In genomic region chr13:41614671-41615519, GRCh38 we compare ENCODE assay signal across 16 cellular contexts.
A peak's percentile ranks its signal among the peaks of the same experiment; 100 is the strongest.
DNase-seq lines count a peak whose midpoint lies in the region; ATAC-seq, FAIRE-seq and TF ChIP-seq lines count a peak whose summit lies in the region.
"Had no signal": no experiment of that assay in that cellular context is flagged by ENCODE, and none has a peak within 500 bp of the region (broad histone marks: within the 10 kb centered on the region; RNA-seq: fewer than 3 reads in every experiment).

No MANE protein-coding gene starts in this region.

- CTCF ChIA-PET in endothelial cell of umbilical vein (lab: Charles Lee): interaction anchor here (0.8 to 2.2 kb wide), 9 partner anchors 28 to 230 kb away, joined by 3 to 22 read pairs (median 6); no protein-coding TSS in a partner anchor

- H4K5ac ChIP-seq in mesendoderm (ENCODE audit: low read length): no peak overlapping the region
- no peak overlapping the region for H4K5ac ChIP-seq in H9 (ENCODE audit: insufficient read length, low read depth, low read length)

- no peaks in the 10 kb centered on the region for H3K79me2 ChIP-seq in endothelial cell of umbilical vein (ENCODE audit: control insufficient read depth, insufficient read depth, low read length)
- no peaks in the 10 kb centered on the region for H3K79me2 ChIP-seq in mesendoderm (ENCODE audit: control insufficient read depth, insufficient read depth, low read length)
- no peaks in the 10 kb centered on the region for H3K79me2 ChIP-seq in H9 (ENCODE audit: insufficient read depth, low read length)

- TF ChIP-seq CTCF in RWPE2 (IDR thresholded peaks at IDR 0.05; ENCODE audit: poor library complexity, severe bottlenecking) (no peak), endothelial cell of umbilical vein (IDR thresholded peaks at IDR 0.05; ENCODE audit: extremely low read depth in 1 of 2, insufficient read depth in 1 of 2, low read depth in 1 of 2, low read length in 2 of 2) (no peak), upper lobe of left lung (IDR thresholded peaks at IDR 0.05) (no peak), H9 (conservative IDR thresholded peaks at IDR 0.05) (no peak)

- H4K91ac ChIP-seq in H9 (ENCODE audit: insufficient read length, low read depth, low read length): no peak overlapping the region

- no CpG with 5 or more reads among the region's 7 CpGs for WGBS in mesendoderm (ENCODE audit: extremely low coverage, insufficient coverage, low lambda C conversion rate)
- 73 to 79% methylated on average over 7 of the region's 7 CpGs for WGBS in upper lobe of left lung, 2 donors
- WGBS in H9 (ENCODE audit: extremely low coverage, insufficient read length, low lambda C conversion rate): no CpG with 5 or more reads among the region's 7 CpGs

- no TSS peak for BruUV-seq in endothelial cell of umbilical vein (replicated peaks; lab: Mats Ljungman, UMichigan)

- H3K27me3 Mint-ChIP-seq in H9 (ENCODE audit: low read depth) (no peaks in the 10 kb centered on the region), immature natural killer cell (ENCODE audit: low read depth in 3 of 3) (no peaks in the 10 kb centered on the region)
- H3K27me3 Mint-ChIP-seq: CD4-positive, alpha-beta memory T cell; stimulated activated naive CD8-positive, alpha-beta T cell treated with anti-CD3 and anti-CD28 coated beads, Interleukin-15, Interleukin-2, amounts not matched to agents 100 ng/mL and 50 ng/mL, for 24 hours had no signal

- no peak overlapping the region for H3K14ac ChIP-seq in H9 (ENCODE audit: insufficient read depth, low read length)

- no peak overlapping the region for H4K8ac ChIP-seq in mesendoderm (ENCODE audit: low read depth, low read length)
- H4K8ac ChIP-seq in H9 (replicated peaks; ENCODE audit: insufficient read length, low read depth, low read length): no peak overlapping the region

- H2BK15ac ChIP-seq in mesendoderm (replicated peaks; ENCODE audit: low read depth) (no peak overlapping the region), H9 (ENCODE audit: low read depth, low read length) (no peak overlapping the region)

- dilution Hi-C loops in endothelial cell of umbilical vein (cut with MboI; ENCODE audit: extremely low pct_ligation_motif_present, low sequenced_read_pairs): no loop called here

- no peak overlapping the region for H2BK20ac ChIP-seq in H9 (ENCODE audit: low read depth, low read length, poor library complexity, severe bottlenecking)

- POLR2A ChIA-PET in endothelial cell of umbilical vein (lab: Charles Lee): interaction anchor here (1.0 to 2.2 kb wide), 6 partner anchors 31 to 153 kb away, joined by 3 to 29 read pairs (median 5); no protein-coding TSS in a partner anchor

- H3K27ac Mint-ChIP-seq in H9 (0 out of 7 replicates have a peak overlapping the region, but pooled peaks of 1 of the 3 experiments have one; percentile 54), immature natural killer cell (no peak overlapping the region)
- H3K27ac Mint-ChIP-seq: stimulated activated naive CD8-positive, alpha-beta T cell treated with anti-CD3 and anti-CD28 coated beads, Interleukin-15, Interleukin-2, amounts not matched to agents 100 ng/mL and 50 ng/mL, for 24 hours had no signal

- H3K18ac ChIP-seq in mesendoderm (ENCODE audit: low read length): no peak overlapping the region
- no peak overlapping the region for H3K18ac ChIP-seq in H9 (ENCODE audit: insufficient read length, low read depth, low read length)

- H3K36me3 Mint-ChIP-seq in H9 (ENCODE audit: insufficient read depth in 1 of 3, low read depth in 3 of 3): peaks cover 0 to 16% (median 3%) of the 10 kb centered on the region in 3 experiments; a peak in 5 of 7 replicates
- H3K36me3 Mint-ChIP-seq in immature natural killer cell: peaks cover 20 to 36% (median 29%) of the 10 kb centered on the region in 3 donors

- H3K27ac ChIP-seq in RWPE2 (ENCODE audit: poor library complexity, severe bottlenecking) (peak overlapping the region; percentile 29), endothelial cell of umbilical vein (ENCODE audit: insufficient read depth, low read depth, low read length) (peak overlapping the region; percentile 93), mesendoderm (ENCODE audit: low read depth, low read length) (no peak overlapping the region), upper lobe of left lung (peak overlapping the region; percentile 76 to 86 (median 79)), H9 (ENCODE audit: insufficient read length, low read depth, low read length) (no peak overlapping the region)
- H3K27ac ChIP-seq: HL-60, SK-N-MC had no signal

- H4K20me1 ChIP-seq in endothelial cell of umbilical vein (replicated peaks; ENCODE audit: control insufficient read depth, extremely low read depth, insufficient read depth, low read length) (no peaks in the 10 kb centered on the region), H9 (ENCODE audit: control insufficient read depth, insufficient read depth, insufficient read length) (no peaks in the 10 kb centered on the region)

- no peaks in the 10 kb centered on the region for H3K23me2 ChIP-seq in H9 (ENCODE audit: insufficient read length, low read depth, low read length, poor library complexity, severe bottlenecking)

- H2AK5ac ChIP-seq in mesendoderm (ENCODE audit: low read length) (no peak overlapping the region), H9 (ENCODE audit: insufficient read length, low read length) (no peak overlapping the region)

- H3K36me3 ChIP-seq in RWPE2 (ENCODE audit: low read depth) (peaks cover 20% of the 10 kb centered on the region; the same call in 1 of the 2 replicates), endothelial cell of umbilical vein (ENCODE audit: control insufficient read depth in 2 of 2, extremely low read depth in 1 of 2, insufficient read depth in 2 of 2, low read length in 2 of 2) (no peaks in the 10 kb centered on the region), mesendoderm (ENCODE audit: control insufficient read depth, insufficient read depth, low read length) (no peaks in the 10 kb centered on the region), upper lobe of left lung (no peaks in the 10 kb centered on the region)

- H3K4me1 ChIP-seq in RWPE2 (ENCODE audit: insufficient read depth, poor library complexity, severe bottlenecking): peaks cover 29% of the 10 kb centered on the region
- peaks cover 39% of the 10 kb centered on the region for H3K4me1 ChIP-seq in endothelial cell of umbilical vein (ENCODE audit: control insufficient read depth, extremely low read depth, insufficient read depth, low read length)
- H3K4me1 ChIP-seq in mesendoderm (ENCODE audit: control insufficient read depth, low read depth, low read length): peaks cover 2% of the 10 kb centered on the region
- H3K4me1 ChIP-seq in upper lobe of left lung: peaks cover 30 to 38% (median 34%) of the 10 kb centered on the region in 4 donors
- no peaks in the 10 kb centered on the region for H3K4me1 ChIP-seq in H9 (ENCODE audit: insufficient read depth, low read length)

- H2BK12ac ChIP-seq in H9 (ENCODE audit: insufficient read length, low read depth, low read length): no peak overlapping the region

- H3K4me3 Mint-ChIP-seq in H9 (no peak overlapping the region), immature natural killer cell (no peak overlapping the region)
- H3K4me3 Mint-ChIP-seq: CD4-positive, alpha-beta memory T cell; nephron progenitor cell; stimulated activated naive CD8-positive, alpha-beta T cell treated with anti-CD3 and anti-CD28 coated beads, Interleukin-15, Interleukin-2, amounts not matched to agents 100 ng/mL and 50 ng/mL, for 24 hours had no signal

- H2AFZ ChIP-seq in endothelial cell of umbilical vein (ENCODE audit: low read depth, low read length): no peak overlapping the region
- no peak overlapping the region for H2AFZ ChIP-seq in H9 (ENCODE audit: low read length)

- no peak for TF ChIP-seq EP300 in upper lobe of left lung (IDR thresholded peaks at IDR 0.05)

- no peak overlapping the region for H3K23ac ChIP-seq in mesendoderm (ENCODE audit: low read length)
- no peak overlapping the region for H3K23ac ChIP-seq in H9 (ENCODE audit: insufficient read length, low read depth, low read length)

- H3K4me3 ChIP-seq in RWPE2 (ENCODE audit: severe bottlenecking): no peak overlapping the region
- H3K4me3 ChIP-seq in endothelial cell of umbilical vein (replicated peaks in 1 of 3; ENCODE audit: insufficient read depth in 1 of 3, low read depth in 1 of 3, low read length in 3 of 3): no peak overlapping the region
- no peak overlapping the region for H3K4me3 ChIP-seq in mesendoderm (ENCODE audit: low read length)
- H3K4me3 ChIP-seq in upper lobe of left lung: no peak overlapping the region
- H3K4me3 ChIP-seq: SK-N-MC had no signal

- TF ChIP-seq POLR2A in endothelial cell of umbilical vein (IDR thresholded peaks at IDR 0.05; ENCODE audit: low read depth, low read length): no peak
- TF ChIP-seq POLR2A in upper lobe of left lung (IDR thresholded peaks at IDR 0.05): no peak

- intact Hi-C loops in endothelial cell of umbilical vein (cut with micrococcal nuclease): loop anchor here (1.0 to 2.0 kb wide), 7 partner anchors 18 to 262 kb away; partner anchors contain the start of gene RGCC

- H3K4ac ChIP-seq in mesendoderm (ENCODE audit: low read depth, low read length): no peak overlapping the region
- H3K4ac ChIP-seq in H9 (ENCODE audit: low read depth, low read length): no peak overlapping the region

- H2BK5ac ChIP-seq in mesendoderm (ENCODE audit: low read length) (no peak overlapping the region), H9 (ENCODE audit: insufficient read length, low read length) (no peak overlapping the region)

- H3K4me1 Mint-ChIP-seq in H9 (peaks cover 0 to 4% of the 10 kb centered on the region in 2 experiments; a peak in 1 of 4 replicates), immature natural killer cell (no peaks in the 10 kb centered on the region)

- H3K9me3 Mint-ChIP-seq in H9 (peaks cover 7 to 8% of the 10 kb centered on the region in 2 experiments; a peak in 2 of 5 replicates), immature natural killer cell (no peaks in the 10 kb centered on the region)
- H3K9me3 Mint-ChIP-seq: stimulated activated naive CD8-positive, alpha-beta T cell treated with anti-CD3 and anti-CD28 coated beads, Interleukin-15, Interleukin-2, amounts not matched to agents 100 ng/mL and 50 ng/mL, for 24 hours had no signal

- H3K27me3 ChIP-seq in RWPE2 (ENCODE audit: insufficient read depth, poor library complexity, severe bottlenecking) (no peaks in the 10 kb centered on the region), endothelial cell of umbilical vein (ENCODE audit: control insufficient read depth in 2 of 2, insufficient read depth in 2 of 2, low read length in 2 of 2) (no peaks in the 10 kb centered on the region), mesendoderm (ENCODE audit: insufficient read depth, low read length, poor library complexity) (no peaks in the 10 kb centered on the region), upper lobe of left lung (no peaks in the 10 kb centered on the region), H9 (ENCODE audit: insufficient read depth, low read length) (no peaks in the 10 kb centered on the region)

- H2BK120ac ChIP-seq in mesendoderm (ENCODE audit: low read depth, low read length) (no peak overlapping the region), H9 (ENCODE audit: low read depth, low read length, poor library complexity, severe bottlenecking) (no peak overlapping the region)

- no peaks in the 10 kb centered on the region for H3K9me1 ChIP-seq in endothelial cell of umbilical vein (replicated peaks; ENCODE audit: control insufficient read depth, extremely low read depth, insufficient read depth, low read length)

- H3K9me3 ChIP-seq in RWPE2 (ENCODE audit: severe bottlenecking) (no peaks in the 10 kb centered on the region), endothelial cell of umbilical vein (replicated peaks; ENCODE audit: control insufficient read depth, insufficient read depth, low read length) (no peaks in the 10 kb centered on the region), upper lobe of left lung (no peaks in the 10 kb centered on the region), H9 (ENCODE audit: control insufficient read depth, low read depth, low read length) (no peaks in the 10 kb centered on the region)

- H3K56ac ChIP-seq in mesendoderm (ENCODE audit: low read length) (no peak overlapping the region), H9 (ENCODE audit: insufficient read length, low read depth, low read length) (no peak overlapping the region)

- H3K4me2 ChIP-seq in endothelial cell of umbilical vein (ENCODE audit: insufficient read depth, low read length) (peak overlapping the region; percentile 0), mesendoderm (ENCODE audit: low read length) (no peak overlapping the region), H9 (ENCODE audit: insufficient read depth, insufficient read length, low read length) (no peak overlapping the region)

- ATAC-seq in RWPE2 (ENCODE audit: low read depth) (no peak), upper lobe of left lung (ENCODE audit: low FRiP score in 2 of 2) (no peak)

- H3K9ac ChIP-seq in endothelial cell of umbilical vein (replicated peaks; ENCODE audit: extremely low read depth, insufficient read depth, low read length) (peak overlapping the region; percentile 69), mesendoderm (ENCODE audit: low read length) (no peak overlapping the region), H9 (ENCODE audit: extremely low read depth, insufficient read length, low read length) (no peak overlapping the region)

- H3T11ph ChIP-seq in H9 (ENCODE audit: low read length): no peak overlapping the region

- no peaks in the 10 kb centered on the region for H3K79me1 ChIP-seq in mesendoderm (ENCODE audit: low read length)
- no peaks in the 10 kb centered on the region for H3K79me1 ChIP-seq in H9 (ENCODE audit: insufficient read depth, low read depth, low read length, poor library complexity, severe bottlenecking)

- FAIRE-seq in endothelial cell of umbilical vein (lab: Jason Lieb, UNC): no peak

- DNase-seq in RWPE2 (ENCODE audit: low spot score) (no peak), endothelial cell of umbilical vein (ENCODE audit: low read depth, low spot score) (peak; percentile 40), mesendoderm (peak; percentile 50), upper lobe of left lung (peak in 1 of 2 donors; percentile 17), H9 (no peak), immature natural killer cell (no peak), NCI-H524 (lab: John Stamatoyannopoulos, UW) (no peak)
- DNase-seq: activated CD4-positive, CD25-positive, alpha-beta regulatory T cell treated with anti-CD3 and anti-CD28 coated beads, Interleukin-2, amount 50 U/mL, for 72 hours; CD4-positive, alpha-beta memory T cell; erythroblast; NCI-H510A treated with DMSO at 0.1 percent for 48 hours; nephron progenitor cell; stimulated activated CD4-positive, alpha-beta T cell treated with anti-CD3 and anti-CD28 coated beads, Interleukin-4, amount 100 ng/mL, for 1 hour had no signal

Comparison
In these comparisons a context has a peak if more than half of its experiments do, and no peak if none do; other contexts are left out.
1. DNase-seq: peak in endothelial cell of umbilical vein (single experiment) and mesendoderm (single experiment); none in RWPE2 (single experiment), H9 (single experiment), immature natural killer cell (0 of 3) and NCI-H524 (0 of 2).
2. H3K27ac ChIP-seq: peak in RWPE2 (single experiment), endothelial cell of umbilical vein (single experiment) and upper lobe of left lung (4 of 4); none in mesendoderm (single experiment) and H9 (single experiment).